Comparison of ENCODE assay signal across 1 cellular context in genomic region chr17:30225919-30226553, GRCh38.
TF ChIP-seq lines count a peak whose summit lies in the region.

No MANE protein-coding gene starts in this region.

TF ChIP-seq in HepG2, 621 proteins besides CTCF, POLR2A, EP300 and RAD21 (continued from another document and continues in another):
- TF ChIP-seq, protein P1, sequence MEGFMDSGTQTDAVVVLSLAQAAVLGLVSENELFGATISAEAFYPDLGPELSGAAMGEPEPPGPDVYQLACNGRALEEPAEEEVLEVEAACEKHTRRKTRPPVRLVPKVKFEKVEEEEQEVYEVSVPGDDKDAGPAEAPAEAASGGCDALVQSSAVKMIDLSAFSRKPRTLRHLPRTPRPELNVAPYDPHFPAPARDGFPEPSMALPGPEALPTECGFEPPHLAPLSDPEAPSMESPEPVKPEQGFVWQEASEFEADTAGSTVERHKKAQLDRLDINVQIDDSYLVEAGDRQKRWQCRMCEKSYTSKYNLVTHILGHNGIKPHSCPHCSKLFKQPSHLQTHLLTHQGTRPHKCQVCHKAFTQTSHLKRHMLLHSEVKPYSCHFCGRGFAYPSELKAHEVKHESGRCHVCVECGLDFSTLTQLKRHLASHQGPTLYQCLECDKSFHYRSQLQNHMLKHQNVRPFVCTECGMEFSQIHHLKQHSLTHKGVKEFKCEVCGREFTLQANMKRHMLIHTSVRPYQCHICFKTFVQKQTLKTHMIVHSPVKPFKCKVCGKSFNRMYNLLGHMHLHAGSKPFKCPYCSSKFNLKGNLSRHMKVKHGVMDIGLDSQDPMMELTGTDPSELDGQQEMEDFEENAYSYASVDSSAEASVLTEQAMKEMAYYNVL (CRISPR knock-in tag; IDR thresholded peaks at IDR 0.05; ENCODE audit: borderline replicate concordance), result peak; percentile 39; the same call in 1 of the 2 replicates
- no peak for TF ChIP-seq RORA (CRISPR knock-in tag; IDR thresholded peaks at IDR 0.05)
- TF ChIP-seq ZKSCAN8 (CRISPR knock-in tag; IDR thresholded peaks at IDR 0.05; ENCODE audit: borderline replicate concordance), result peak; percentile 63; the same call in 1 of the 2 replicates
- TF ChIP-seq, protein P2, sequence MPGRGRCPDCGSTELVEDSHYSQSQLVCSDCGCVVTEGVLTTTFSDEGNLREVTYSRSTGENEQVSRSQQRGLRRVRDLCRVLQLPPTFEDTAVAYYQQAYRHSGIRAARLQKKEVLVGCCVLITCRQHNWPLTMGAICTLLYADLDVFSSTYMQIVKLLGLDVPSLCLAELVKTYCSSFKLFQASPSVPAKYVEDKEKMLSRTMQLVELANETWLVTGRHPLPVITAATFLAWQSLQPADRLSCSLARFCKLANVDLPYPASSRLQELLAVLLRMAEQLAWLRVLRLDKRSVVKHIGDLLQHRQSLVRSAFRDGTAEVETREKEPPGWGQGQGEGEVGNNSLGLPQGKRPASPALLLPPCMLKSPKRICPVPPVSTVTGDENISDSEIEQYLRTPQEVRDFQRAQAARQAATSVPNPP (CRISPR knock-in tag; IDR thresholded peaks at IDR 0.05), result no peak
- peak; percentile 74 for TF ChIP-seq CREB1 (IDR thresholded peaks at IDR 0.05)
- peak; percentile 84 for TF ChIP-seq CREB1 (CRISPR knock-in tag; IDR thresholded peaks at IDR 0.05)
- peak; percentile 89 for TF ChIP-seq SAP130 (CRISPR knock-in tag; IDR thresholded peaks at IDR 0.05; ENCODE audit: low read depth)
- no peak for TF ChIP-seq AGO2 (optimal IDR thresholded peaks at IDR 0.05; ENCODE audit: low read depth, low read length)
- TF ChIP-seq TBX2 (CRISPR knock-in tag; IDR thresholded peaks at IDR 0.05; ENCODE audit: borderline replicate concordance), result peak; percentile 73; the same call in 1 of the 2 replicates
- TF ChIP-seq NCOA2 (CRISPR knock-in tag; IDR thresholded peaks at IDR 0.05), result peak; percentile 82
- TF ChIP-seq ZNF557 (CRISPR knock-in tag; IDR thresholded peaks at IDR 0.05), result no peak
- TF ChIP-seq TGIF2 (CRISPR knock-in tag; IDR thresholded peaks at IDR 0.05), result no peak
- TF ChIP-seq, protein P3, sequence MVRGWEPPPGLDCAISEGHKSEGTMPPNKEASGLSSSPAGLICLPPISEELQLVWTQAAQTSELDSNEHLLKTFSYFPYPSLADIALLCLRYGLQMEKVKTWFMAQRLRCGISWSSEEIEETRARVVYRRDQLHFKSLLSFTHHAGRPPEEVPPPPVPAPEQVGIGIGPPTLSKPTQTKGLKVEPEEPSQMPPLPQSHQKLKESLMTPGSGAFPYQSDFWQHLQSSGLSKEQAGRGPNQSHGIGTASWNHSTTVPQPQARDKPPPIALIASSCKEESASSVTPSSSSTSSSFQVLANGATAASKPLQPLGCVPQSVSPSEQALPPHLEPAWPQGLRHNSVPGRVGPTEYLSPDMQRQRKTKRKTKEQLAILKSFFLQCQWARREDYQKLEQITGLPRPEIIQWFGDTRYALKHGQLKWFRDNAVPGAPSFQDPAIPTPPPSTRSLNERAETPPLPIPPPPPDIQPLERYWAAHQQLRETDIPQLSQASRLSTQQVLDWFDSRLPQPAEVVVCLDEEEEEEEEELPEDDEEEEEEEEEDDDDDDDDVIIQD (CRISPR knock-in tag; IDR thresholded peaks at IDR 0.05; ENCODE audit: low read depth), result 0 out of 2 replicates have a peak, but pooled peaks have one; percentile 42
- peak; percentile 75 for TF ChIP-seq FOSL2 (CRISPR knock-in tag; IDR thresholded peaks at IDR 0.05)
- TF ChIP-seq CREM (IDR thresholded peaks at IDR 0.05), result peak; percentile 80
- no peak for TF ChIP-seq CREM (CRISPR knock-in tag; IDR thresholded peaks at IDR 0.05)
- no peak for TF ChIP-seq TRIM22 (IDR thresholded peaks at IDR 0.05)
- peak; percentile 45 for TF ChIP-seq ZNF781 (CRISPR knock-in tag; IDR thresholded peaks at IDR 0.05; ENCODE audit: borderline replicate concordance, not compliant biosample characterization)
- TF ChIP-seq ZNF460 (CRISPR knock-in tag; IDR thresholded peaks at IDR 0.05; ENCODE audit: borderline replicate concordance), result peak; percentile 46; the same call in 1 of the 2 replicates
- peak; percentile 54 for TF ChIP-seq THAP11 (CRISPR knock-in tag; IDR thresholded peaks at IDR 0.05)
- TF ChIP-seq CCDC6 (CRISPR knock-in tag; IDR thresholded peaks at IDR 0.05), result peak; percentile 45; the same call in 1 of the 2 replicates
- peak; percentile 86; the same call in 1 of the 2 replicates for TF ChIP-seq HMG20A (CRISPR knock-in tag; IDR thresholded peaks at IDR 0.05; ENCODE audit: borderline replicate concordance)
- peak; percentile 62 for TF ChIP-seq TEAD3 (CRISPR knock-in tag; optimal IDR thresholded peaks at IDR 0.05; ENCODE audit: borderline replicate concordance)
- no peak for TF ChIP-seq RARG (CRISPR knock-in tag; IDR thresholded peaks at IDR 0.05; ENCODE audit: low read depth)
- no peak for TF ChIP-seq PHF20 (CRISPR knock-in tag; IDR thresholded peaks at IDR 0.05)
- TF ChIP-seq PITX1 (CRISPR knock-in tag; IDR thresholded peaks at IDR 0.05), result peak; percentile 94
- TF ChIP-seq TCF7L2 (IDR thresholded peaks at IDR 0.05; ENCODE audit: low read depth, low read length), result peak; percentile 40; the same call in 1 of the 2 replicates
- TF ChIP-seq ZNF33B (CRISPR knock-in tag; IDR thresholded peaks at IDR 0.05), result no peak
- TF ChIP-seq MTERF4 (CRISPR knock-in tag; IDR thresholded peaks at IDR 0.05), result no peak
- TF ChIP-seq CBX2 (IDR thresholded peaks at IDR 0.05; ENCODE audit: low read depth, low read length), result no peak
- TF ChIP-seq CBX2 (CRISPR knock-in tag; IDR thresholded peaks at IDR 0.05; ENCODE audit: low read depth), result no peak
- peak; percentile 44; the same call in 1 of the 2 replicates for TF ChIP-seq HOXA3 (CRISPR knock-in tag; IDR thresholded peaks at IDR 0.05)
- TF ChIP-seq KDM5B (CRISPR knock-in tag; IDR thresholded peaks at IDR 0.05; ENCODE audit: borderline replicate concordance), result no peak
- no peak for TF ChIP-seq ZBTB10 (CRISPR knock-in tag; IDR thresholded peaks at IDR 0.05; ENCODE audit: borderline replicate concordance)
- TF ChIP-seq PHF21A (CRISPR knock-in tag; IDR thresholded peaks at IDR 0.05), result peak; percentile 90
- TF ChIP-seq AHDC1 (CRISPR knock-in tag; IDR thresholded peaks at IDR 0.05; ENCODE audit: borderline replicate concordance), result peak; percentile 80; the same call in 1 of the 2 replicates
- TF ChIP-seq, protein P4, sequence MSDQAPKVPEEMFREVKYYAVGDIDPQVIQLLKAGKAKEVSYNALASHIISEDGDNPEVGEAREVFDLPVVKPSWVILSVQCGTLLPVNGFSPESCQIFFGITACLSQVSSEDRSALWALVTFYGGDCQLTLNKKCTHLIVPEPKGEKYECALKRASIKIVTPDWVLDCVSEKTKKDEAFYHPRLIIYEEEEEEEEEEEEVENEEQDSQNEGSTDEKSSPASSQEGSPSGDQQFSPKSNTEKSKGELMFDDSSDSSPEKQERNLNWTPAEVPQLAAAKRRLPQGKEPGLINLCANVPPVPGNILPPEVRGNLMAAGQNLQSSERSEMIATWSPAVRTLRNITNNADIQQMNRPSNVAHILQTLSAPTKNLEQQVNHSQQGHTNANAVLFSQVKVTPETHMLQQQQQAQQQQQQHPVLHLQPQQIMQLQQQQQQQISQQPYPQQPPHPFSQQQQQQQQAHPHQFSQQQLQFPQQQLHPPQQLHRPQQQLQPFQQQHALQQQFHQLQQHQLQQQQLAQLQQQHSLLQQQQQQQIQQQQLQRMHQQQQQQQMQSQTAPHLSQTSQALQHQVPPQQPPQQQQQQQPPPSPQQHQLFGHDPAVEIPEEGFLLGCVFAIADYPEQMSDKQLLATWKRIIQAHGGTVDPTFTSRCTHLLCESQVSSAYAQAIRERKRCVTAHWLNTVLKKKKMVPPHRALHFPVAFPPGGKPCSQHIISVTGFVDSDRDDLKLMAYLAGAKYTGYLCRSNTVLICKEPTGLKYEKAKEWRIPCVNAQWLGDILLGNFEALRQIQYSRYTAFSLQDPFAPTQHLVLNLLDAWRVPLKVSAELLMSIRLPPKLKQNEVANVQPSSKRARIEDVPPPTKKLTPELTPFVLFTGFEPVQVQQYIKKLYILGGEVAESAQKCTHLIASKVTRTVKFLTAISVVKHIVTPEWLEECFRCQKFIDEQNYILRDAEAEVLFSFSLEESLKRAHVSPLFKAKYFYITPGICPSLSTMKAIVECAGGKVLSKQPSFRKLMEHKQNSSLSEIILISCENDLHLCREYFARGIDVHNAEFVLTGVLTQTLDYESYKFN (CRISPR knock-in tag; conservative IDR thresholded peaks at IDR 0.05), result peak; percentile 93
- no peak for TF ChIP-seq ZNF205 (CRISPR knock-in tag; IDR thresholded peaks at IDR 0.05)
- TF ChIP-seq POLR2G (IDR thresholded peaks at IDR 0.05; ENCODE audit: low read depth, low read length), result peak; percentile 70
- TF ChIP-seq, protein P5, sequence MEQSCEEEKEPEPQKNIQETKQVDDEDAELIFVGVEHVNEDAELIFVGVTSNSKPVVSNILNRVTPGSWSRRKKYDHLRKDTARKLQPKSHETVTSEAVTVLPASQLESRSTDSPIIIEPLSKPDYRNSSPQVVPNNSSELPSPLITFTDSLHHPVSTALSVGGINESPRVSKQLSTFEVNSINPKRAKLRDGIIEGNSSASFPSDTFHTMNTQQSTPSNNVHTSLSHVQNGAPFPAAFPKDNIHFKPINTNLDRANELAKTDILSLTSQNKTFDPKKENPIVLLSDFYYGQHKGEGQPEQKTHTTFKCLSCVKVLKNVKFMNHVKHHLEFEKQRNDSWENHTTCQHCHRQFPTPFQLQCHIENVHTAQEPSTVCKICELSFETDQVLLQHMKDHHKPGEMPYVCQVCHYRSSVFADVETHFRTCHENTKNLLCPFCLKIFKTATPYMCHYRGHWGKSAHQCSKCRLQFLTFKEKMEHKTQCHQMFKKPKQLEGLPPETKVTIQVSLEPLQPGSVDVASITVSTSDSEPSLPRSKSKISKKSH (CRISPR knock-in tag; IDR thresholded peaks at IDR 0.05; ENCODE audit: borderline replicate concordance), result 0 out of 2 replicates have a peak, but pooled peaks have one; percentile 23
- TF ChIP-seq NKX3-1 (CRISPR knock-in tag; IDR thresholded peaks at IDR 0.05), result peak; percentile 48; the same call in 1 of the 2 replicates
